ENCODE assay signal across 26 cellular contexts in the genomic region with DNA sequence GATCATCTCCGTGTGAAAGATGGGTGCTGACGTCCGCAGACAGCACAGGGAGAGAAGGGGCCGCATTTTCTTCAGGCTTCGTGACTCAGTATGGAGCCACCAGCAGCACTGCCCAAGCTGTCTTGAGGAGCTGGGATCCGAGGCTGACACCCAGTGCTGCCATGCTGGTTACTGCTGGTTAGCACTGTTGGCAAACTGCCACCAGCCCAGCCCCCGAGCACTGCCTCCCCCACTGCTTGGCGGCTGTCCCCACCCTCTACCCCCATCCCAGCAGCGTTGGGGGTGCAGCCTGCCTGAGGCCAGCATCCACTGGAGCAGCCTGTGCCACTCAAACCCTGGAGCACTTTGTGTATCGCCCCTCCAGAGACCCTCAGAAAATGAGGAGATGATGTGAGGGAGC. TPM values are rescaled to one million over a fixed set of nuclear protein-coding genes. Genes with fewer than 3 reads are reported as not detected.
DNase-seq lines count a peak whose midpoint lies in the region; ATAC-seq, FAIRE-seq and TF ChIP-seq lines count a peak whose summit lies in the region.
"Had no signal": no experiment of that assay in that cellular context is flagged by ENCODE, and none has a peak within 500 bp of the region (broad histone marks: within the 10 kb centered on the region; RNA-seq: fewer than 3 reads in every experiment).

No MANE protein-coding gene starts in this region.

- H3K4me1 ChIP-seq in left ventricle myocardium inferior (no peaks in the 10 kb centered on the region), H1 (replicated peaks in 1 of 4; ENCODE audit: control insufficient read depth in 3 of 4, insufficient read depth in 4 of 4, low read length in 3 of 4) (no peaks in the 10 kb centered on the region; a peak in 1 of 7 replicates), neuronal stem cell (ENCODE audit: control insufficient read depth in 2 of 2, insufficient read depth in 1 of 2, low read depth in 1 of 2, low read length in 2 of 2) (peaks cover 0 to 3% of the 10 kb centered on the region in 2 donors)
- H3K4me1 ChIP-seq: A549, BE2C, HAP-1 had no signal

- H2AFZ ChIP-seq in H1 (ENCODE audit: low read length): no peak overlapping the region
- no peak overlapping the region for H2AFZ ChIP-seq in neuronal stem cell (ENCODE audit: low read length)
- H2AFZ ChIP-seq: GM23248 had no signal

- H3K4me2 ChIP-seq in H1 (ENCODE audit: insufficient read depth in 1 of 2, low read depth in 2 of 2, low read length in 2 of 2): no peak overlapping the region
- H3K4me2 ChIP-seq in neuronal stem cell (ENCODE audit: insufficient read depth, low read length, poor library complexity, severe bottlenecking): no peak overlapping the region
- H3K4me2 ChIP-seq: A549; BLaER1 treated with 17β-estradiol and CSF1 and Interleukin-3, amounts not matched to agents 10 nM and 100 nM had no signal

- FAIRE-seq in H1 (lab: Jason Lieb, UNC) (no peak), GM19239 (lab: Jason Lieb, UNC) (no peak)
- FAIRE-seq: A549, D721Med, GM12891, GM18507 had no signal

- peaks cover 0 to 2% of the 10 kb centered on the region in 2 experiments for H4K20me1 ChIP-seq in H1 (replicated peaks in 1 of 2; ENCODE audit: control insufficient read depth in 1 of 2, insufficient read depth in 2 of 2, low read length in 2 of 2)

- H2BK5ac ChIP-seq in H1 (ENCODE audit: low read depth, low read length) (no peak overlapping the region), neuronal stem cell (ENCODE audit: low read length) (no peak overlapping the region)

- no peak for TF ChIP-seq RAD21 in H1 (IDR thresholded peaks at IDR 0.05 in 1 of 2, conservative IDR thresholded peaks at IDR 0.05 in 1 of 2; ENCODE audit: low read depth in 2 of 2, low read length in 2 of 2)

- H2BK12ac ChIP-seq in H1 (ENCODE audit: low read depth, low read length) (no peak overlapping the region), neuronal stem cell (ENCODE audit: low read length) (no peak overlapping the region)

- H4K91ac ChIP-seq in H1 (replicated peaks; ENCODE audit: insufficient read length, low read length): no peak overlapping the region
- H4K91ac ChIP-seq in neuronal stem cell (ENCODE audit: low read depth, low read length, poor library complexity): no peak overlapping the region

- no peak overlapping the region for H4K5ac ChIP-seq in H1 (ENCODE audit: insufficient read length, low read depth, low read length)

- H3K4ac ChIP-seq in H1 (replicated peaks; ENCODE audit: insufficient read length, low read depth, low read length): no peak overlapping the region
- H3K4ac ChIP-seq in neuronal stem cell (ENCODE audit: low read length): no peak overlapping the region

- H3K27ac ChIP-seq in left ventricle myocardium inferior (replicated peaks): no peak overlapping the region
- H3K27ac ChIP-seq in H1 (ENCODE audit: low read depth, low read length): no peak overlapping the region
- H3K27ac ChIP-seq in neuronal stem cell (replicated peaks; ENCODE audit: low read length): no peak overlapping the region
- H3K27ac ChIP-seq: A549; BLaER1 treated with 17β-estradiol and CSF1 and Interleukin-3, amounts not matched to agents 10 nM and 100 nM; GM23248 had no signal

- ATAC-seq in Right ventricle myocardium superior (ENCODE audit: poor library complexity): no peak
- ATAC-seq: A549 had no signal

- H3K23me2 ChIP-seq in H1 (ENCODE audit: low read depth, low read length): no peaks in the 10 kb centered on the region; the same call in 1 of the 2 replicates

- 86% methylated on average over 8 of the region's 10 CpGs; no CpG with 5 or more reads in 1 of the 2 experiments for WGBS in H1 (ENCODE audit: extremely low coverage in 1 of 2, insufficient coverage in 1 of 2, insufficient read length in 1 of 2, insufficient replicate concordance in 2 of 2, low coverage in 1 of 2, low lambda C conversion rate in 2 of 2, missing lambda C conversion rate in 1 of 2), 2 experiments
- no CpG with 5 or more reads among the region's 10 CpGs for WGBS in neuronal stem cell (ENCODE audit: extremely low coverage in 2 of 2, insufficient read length in 2 of 2, insufficient replicate concordance in 1 of 2), 2 donors

- H2BK15ac ChIP-seq in H1 (ENCODE audit: low read length) (no peak overlapping the region), neuronal stem cell (ENCODE audit: low read length) (no peak overlapping the region)

- no peaks in the 10 kb centered on the region for H3K27me3 Mint-ChIP-seq in activated T-helper 2 cell treated with anti-CD3 and anti-CD28 coated beads, Interferon-gamma antibody, Interleukin-2, Interleukin-4, amounts not matched to agents 10 μg/mL and 5 μg/mL and 100 μg/mL, durations not matched to agents 14 hours and 24 hours and 36 hours (ENCODE audit: low read depth)

- TF ChIP-seq CTCF in left ventricle myocardium inferior (IDR thresholded peaks at IDR 0.05; ENCODE audit: borderline replicate concordance) (no peak), H1 (IDR thresholded peaks at IDR 0.05; ENCODE audit: control extremely low read depth in 1 of 3, insufficient read depth in 1 of 3, low read depth in 1 of 3, low read length in 3 of 3) (no peak)

- H3K36me3 Mint-ChIP-seq in activated T-helper 2 cell treated with anti-CD3 and anti-CD28 coated beads, Interferon-gamma antibody, Interleukin-2, Interleukin-4, amounts not matched to agents 10 μg/mL and 5 μg/mL and 100 μg/mL, durations not matched to agents 14 hours and 24 hours and 36 hours (ENCODE audit: low read depth): no peaks in the 10 kb centered on the region
- H3K36me3 Mint-ChIP-seq: CD14-positive monocyte; CD8-positive, alpha-beta memory T cell had no signal

- TF ChIP-seq POLR2A in H1 (IDR thresholded peaks at IDR 0.05; ENCODE audit: control extremely low read depth in 1 of 2, low read depth in 2 of 2, low read length in 2 of 2): no peak

- H3K27me3 ChIP-seq in left ventricle myocardium inferior (ENCODE audit: low read depth) (peaks cover 98% of the 10 kb centered on the region), H1 (replicated peaks in 1 of 4; ENCODE audit: control insufficient read depth in 3 of 4, extremely low read depth in 1 of 4, insufficient read depth in 3 of 4, low read length in 3 of 4) (no peaks in the 10 kb centered on the region; a peak in 3 of 7 replicates), neuronal stem cell (ENCODE audit: control insufficient read depth in 3 of 3, insufficient read depth in 3 of 3, low read depth in 1 of 3, low read length in 3 of 3) (peaks cover 0 to 74% (median 0%) of the 10 kb centered on the region in 3 experiments)

- intact Hi-C loops in Right ventricle myocardium superior (cut with DNase I): no loop called here
- intact Hi-C loops in left ventricle myocardium inferior (cut with micrococcal nuclease): no loop called here
- intact Hi-C loops in activated T-helper 2 cell treated with anti-CD3 and anti-CD28 coated beads, Interferon-gamma antibody, Interleukin-2, Interleukin-4, amounts not matched to agents 10 μg/mL and 5 μg/mL and 100 μg/mL, durations not matched to agents 14 hours and 24 hours and 36 hours (cut with micrococcal nuclease): no loop called here

- H3K27ac Mint-ChIP-seq in activated T-helper 2 cell treated with anti-CD3 and anti-CD28 coated beads, Interferon-gamma antibody, Interleukin-2, Interleukin-4, amounts not matched to agents 10 μg/mL and 5 μg/mL and 100 μg/mL, durations not matched to agents 14 hours and 24 hours and 36 hours: no peak overlapping the region
- H3K27ac Mint-ChIP-seq: CD14-positive monocyte; CD4-positive, alpha-beta T cell; CD8-positive, alpha-beta memory T cell; HFFc6 had no signal

- H3K4me1 Mint-ChIP-seq in activated T-helper 2 cell treated with anti-CD3 and anti-CD28 coated beads, Interferon-gamma antibody, Interleukin-2, Interleukin-4, amounts not matched to agents 10 μg/mL and 5 μg/mL and 100 μg/mL, durations not matched to agents 14 hours and 24 hours and 36 hours (ENCODE audit: low read depth): no peaks in the 10 kb centered on the region
- H3K4me1 Mint-ChIP-seq: CD14-positive monocyte; CD8-positive, alpha-beta memory T cell had no signal

- no peak overlapping the region for H3K4me3 ChIP-seq in left ventricle myocardium inferior
- no peak overlapping the region for H3K4me3 ChIP-seq in H1 (ENCODE audit: extremely low read depth in 1 of 4, insufficient read depth in 2 of 4, low read depth in 3 of 4, low read length in 4 of 4)
- H3K4me3 ChIP-seq in neuronal stem cell (ENCODE audit: low read length in 2 of 2): no peak overlapping the region
- H3K4me3 ChIP-seq: A549; BLaER1 treated with 17β-estradiol and CSF1 and Interleukin-3, amounts not matched to agents 10 nM and 100 nM; GM23248; HAP-1 had no signal

- no peak overlapping the region for H2AK5ac ChIP-seq in H1 (ENCODE audit: low read depth, low read length)
- no peak overlapping the region for H2AK5ac ChIP-seq in neuronal stem cell (ENCODE audit: low read depth, low read length)

- H2BK20ac ChIP-seq in H1 (ENCODE audit: low read length): no peak overlapping the region

- H3K9me3 Mint-ChIP-seq in activated T-helper 2 cell treated with anti-CD3 and anti-CD28 coated beads, Interferon-gamma antibody, Interleukin-2, Interleukin-4, amounts not matched to agents 10 μg/mL and 5 μg/mL and 100 μg/mL, durations not matched to agents 14 hours and 24 hours and 36 hours: no peaks in the 10 kb centered on the region
- H3K9me3 Mint-ChIP-seq: CD4-positive, alpha-beta T cell; CD8-positive, alpha-beta memory T cell; HFFc6 had no signal

- H2BK120ac ChIP-seq in H1 (replicated peaks; ENCODE audit: low read depth, low read length): no peak overlapping the region
- no peak overlapping the region for H2BK120ac ChIP-seq in neuronal stem cell (ENCODE audit: low read depth, low read length)

- H3K9ac ChIP-seq in H1 (replicated peaks in 1 of 4; ENCODE audit: extremely low read depth in 1 of 4, low read depth in 3 of 4, low read length in 3 of 4) (no peak overlapping the region), neuronal stem cell (ENCODE audit: low read depth, low read length, poor library complexity) (no peak overlapping the region)
- H3K9ac ChIP-seq: BLaER1 treated with 17β-estradiol and CSF1 and Interleukin-3, amounts not matched to agents 10 nM and 100 nM; GM23248 had no signal

- H3K36me3 ChIP-seq in left ventricle myocardium inferior (no peaks in the 10 kb centered on the region), H1 (ENCODE audit: control insufficient read depth in 2 of 4, insufficient read depth in 4 of 4, low read length in 3 of 4) (no peaks in the 10 kb centered on the region), neuronal stem cell (replicated peaks in 1 of 2; ENCODE audit: control insufficient read depth in 2 of 2, insufficient read depth in 2 of 2, low read length in 2 of 2) (no peaks in the 10 kb centered on the region)
- H3K36me3 ChIP-seq: BE2C; BLaER1 treated with 17β-estradiol and CSF1 and Interleukin-3, amounts not matched to agents 10 nM and 100 nM; HAP-1 had no signal

- CTCF ChIA-PET in H1 (lab: Charles Lee; ENCODE audit: partially characterized antibody): interaction anchor here (1.1 to 3.7 kb wide), 5 partner anchors 9 to 178 kb away, joined by 3 to 18 read pairs (median 4); no protein-coding TSS in a partner anchor

- no peaks in the 10 kb centered on the region for H3K9me3 ChIP-seq in left ventricle myocardium inferior (replicated peaks)
- no peaks in the 10 kb centered on the region for H3K9me3 ChIP-seq in H1 (ENCODE audit: insufficient read depth in 2 of 2, low read depth in 1 of 2, low read length in 1 of 2)
- peaks cover 0 to 2% of the 10 kb centered on the region in 2 donors for H3K9me3 ChIP-seq in neuronal stem cell (replicated peaks in 1 of 2; ENCODE audit: control insufficient read depth in 2 of 2, insufficient read depth in 1 of 2, low read depth in 1 of 2, low read length in 2 of 2)
- H3K9me3 ChIP-seq: A549; BE2C; BLaER1 treated with 17β-estradiol and CSF1 and Interleukin-3, amounts not matched to agents 10 nM and 100 nM; HAP-1 had no signal

- DNase-seq in Right ventricle myocardium superior: peak; percentile 26
- no peak for DNase-seq in left ventricle myocardium inferior
- no peak for DNase-seq in H1 (ENCODE audit: low read depth in 1 of 2, low spot score in 2 of 2)
- DNase-seq in neuronal stem cell (ENCODE audit: low spot score): no peak
- DNase-seq in NCI-H1092 treated with DMSO at 0.1 percent for 48 hours (lab: John Stamatoyannopoulos, UW): no peak
- no peak for DNase-seq in GM19239 (ENCODE audit: insufficient read length, low spot score)
- DNase-seq in activated T-helper 2 cell treated with anti-CD3 and anti-CD28 coated beads, Interferon-gamma antibody, Interleukin-2, Interleukin-4, amounts not matched to agents 10 μg/mL and 5 μg/mL and 100 μg/mL, durations not matched to agents 14 hours and 24 hours and 36 hours (ENCODE audit: low spot score): no peak
- DNase-seq: 8988T; ACHN; AML-193; BE2C; CD4-positive, alpha-beta T cell; DMS 273 treated with DMSO at 0.1 percent for 48 hours; DMS79; EL; GDM1; GM23248; HFFc6 had no signal

- POLR2A ChIA-PET in H1 (lab: Charles Lee; ENCODE audit: partially characterized antibody): no interaction called here

- no peak overlapping the region for H3K4me3 Mint-ChIP-seq in activated T-helper 2 cell treated with anti-CD3 and anti-CD28 coated beads, Interferon-gamma antibody, Interleukin-2, Interleukin-4, amounts not matched to agents 10 μg/mL and 5 μg/mL and 100 μg/mL, durations not matched to agents 14 hours and 24 hours and 36 hours (ENCODE audit: low read depth)
- H3K4me3 Mint-ChIP-seq: CD14-positive monocyte; CD4-positive, alpha-beta T cell; CD8-positive, alpha-beta memory T cell; HFFc6 had no signal

- H3K14ac ChIP-seq in H1 (ENCODE audit: insufficient read length) (no peak overlapping the region), neuronal stem cell (ENCODE audit: low read length) (no peak overlapping the region)

- H3K23ac ChIP-seq in H1 (ENCODE audit: insufficient read length): no peak overlapping the region
- no peak overlapping the region for H3K23ac ChIP-seq in neuronal stem cell (ENCODE audit: low read depth, low read length, poor library complexity)

- H3K79me2 ChIP-seq in H1 (ENCODE audit: control insufficient read depth in 1 of 2, insufficient read depth in 2 of 2, low read length in 2 of 2): no peaks in the 10 kb centered on the region

- H3K79me1 ChIP-seq in H1 (ENCODE audit: low read depth, low read length) (no peaks in the 10 kb centered on the region), neuronal stem cell (ENCODE audit: low read depth, low read length) (no peaks in the 10 kb centered on the region)

- no peak for TF ChIP-seq EP300 in H1 (IDR thresholded peaks at IDR 0.05; ENCODE audit: borderline replicate concordance in 1 of 2, low read depth in 2 of 2, low read length in 2 of 2)

- H4K8ac ChIP-seq in H1 (ENCODE audit: extremely low read depth, insufficient read depth, low read length): 0 out of 2 replicates have a peak overlapping the region, but pooled peaks have one; percentile 41
- no peak overlapping the region for H4K8ac ChIP-seq in neuronal stem cell (ENCODE audit: low read depth, low read length)

- H3K18ac ChIP-seq in H1 (ENCODE audit: extremely low read depth, low read length) (no peak overlapping the region), neuronal stem cell (ENCODE audit: low read length) (peak overlapping the region; percentile 72)

- no peak overlapping the region for H3K56ac ChIP-seq in H1 (replicated peaks; ENCODE audit: insufficient read length, low read depth, low read length)

RNA-seq across cellular contexts. Expression of gene EN2, which starts 35.8 kb away (rescaled TPM):
- total RNA-seq in Right ventricle myocardium superior: 0.11 TPM
- total RNA-seq in left ventricle myocardium inferior: 0.11 TPM
- not detected in 2 replicates for total RNA-seq in H1 (2021; fragmentation: NEBNext Ultra II Directional; extraction: Animal tissue kit (Norgen Biotek cat#: 25700))
- polyA plus RNA-seq in H1 (2011; rRNA removed): 0.03 TPM in 1 of 2 replicates, not detected in the other
- not detected for polyA plus RNA-seq in H1 (2011; cell fraction: cytosol; rRNA removed)
- not detected for polyA plus RNA-seq in H1 (2011; cell fraction: nucleus; rRNA removed)
- 0.04 TPM in 1 of 4 replicates, not detected in the others for polyA plus RNA-seq in H1 (2012, experiment 1 of 2)
- polyA plus RNA-seq in H1 (2012, experiment 2 of 2): not detected
- not detected for polyA plus RNA-seq in H1 (2013, experiment 1 of 2)
- not detected for polyA plus RNA-seq in H1 (2013, experiment 2 of 2)
- polyA minus RNA-seq in H1 (2011; rRNA and poly(A)+ RNA removed): not detected in 2 replicates
- polyA minus RNA-seq in H1 (2011; cell fraction: cytosol; rRNA and poly(A)+ RNA removed): not detected
- not detected for polyA minus RNA-seq in H1 (2011; cell fraction: nucleus; rRNA and poly(A)+ RNA removed)
- not detected for polyA plus RNA-seq in neuronal stem cell (2013, experiment 1 of 2)
- polyA plus RNA-seq in neuronal stem cell (2013, experiment 2 of 2): not detected
- total RNA-seq in activated T-helper 2 cell treated with anti-CD3 and anti-CD28 coated beads, Interferon-gamma antibody, Interleukin-2, Interleukin-4, amounts not matched to agents 10 μg/mL and 5 μg/mL and 100 μg/mL, durations not matched to agents 14 hours and 24 hours and 36 hours: not detected in 2 replicates
- total RNA-seq: CD4-positive, alpha-beta T cell; CD8-positive, alpha-beta memory T cell; GM23248; HFFc6 had no signal
- polyA plus RNA-seq: CD14-positive monocyte; CD8-positive, alpha-beta memory T cell; GM23248 had no signal
